ENCODE assay signal across 8 cellular contexts in genomic region chr7:113087278-113087998, GRCh38. TPM values are rescaled to one million over a fixed set of nuclear protein-coding genes. Genes with fewer than 3 reads are reported as not detected.
A peak's percentile ranks its signal among the peaks of the same experiment; 100 is the strongest.
DNase-seq lines count a peak whose midpoint lies in the region; ATAC-seq and TF ChIP-seq lines count a peak whose summit lies in the region.

No MANE protein-coding gene starts in this region.

- intact Hi-C loops in activated naive CD4-positive, alpha-beta T cell treated with anti-CD3 and anti-CD28 coated beads for 36 hours (cut with micrococcal nuclease), result no loop called here
- intact Hi-C loops in PC-9 (cut with micrococcal nuclease; ENCODE audit: unreplicated experiment), result no loop called here

- no peaks in the 10 kb centered on the region for H3K9me2 ChIP-seq in PC-9 (ENCODE audit: insufficient read depth)

- peak overlapping the region; percentile 65; the same call in 1 of the 2 replicates for H3K4me3 ChIP-seq in PC-9

- ATAC-seq in HG02571 (IDR thresholded peaks at IDR 0.05; ENCODE audit: unreplicated experiment) (no peak), GM18505 (IDR thresholded peaks at IDR 0.05; ENCODE audit: unreplicated experiment) (no peak)

- H3K4me2 ChIP-seq in PC-9, result peak overlapping the region; percentile 93

- peaks cover 7% of the 10 kb centered on the region; the same call in 1 of the 2 replicates for H3K27me3 ChIP-seq in PC-9 (ENCODE audit: insufficient read depth, low read depth)

- peak overlapping the region; percentile 91; the same call in 1 of the 2 replicates for H2AFZ ChIP-seq in PC-9

- H3K27ac ChIP-seq in PC-9, result no peak overlapping the region
- H3K27ac ChIP-seq in epithelial cell of prostate, result peak overlapping the region; percentile 82

- H3K36me3 ChIP-seq in PC-9 (ENCODE audit: low read depth), result no peaks in the 10 kb centered on the region

- no peaks in the 10 kb centered on the region for H3K9me3 Mint-ChIP-seq in activated naive CD4-positive, alpha-beta T cell treated with anti-CD3 and anti-CD28 coated beads for 36 hours

- H4K20me1 ChIP-seq in PC-9 (ENCODE audit: insufficient read depth), result no peaks in the 10 kb centered on the region

- H3K27ac Mint-ChIP-seq in activated naive CD4-positive, alpha-beta T cell treated with anti-CD3 and anti-CD28 coated beads for 36 hours, result no peak overlapping the region

- peaks cover 2% of the 10 kb centered on the region for H3K36me3 Mint-ChIP-seq in activated naive CD4-positive, alpha-beta T cell treated with anti-CD3 and anti-CD28 coated beads for 36 hours (ENCODE audit: low read depth)

- H3K27me3 Mint-ChIP-seq in activated naive CD4-positive, alpha-beta T cell treated with anti-CD3 and anti-CD28 coated beads for 36 hours (ENCODE audit: low read depth), result peaks cover 53% of the 10 kb centered on the region

- H3F3A ChIP-seq in PC-9 (ENCODE audit: insufficient read depth, low read depth), result no peaks in the 10 kb centered on the region

- CTCF ChIA-PET in activated naive CD4-positive, alpha-beta T cell treated with anti-CD3 and anti-CD28 coated beads for 36 hours (lab: Charles Lee), result no interaction called here
- CTCF ChIA-PET in PC-9 (lab: Charles Lee), result no interaction called here

- peak overlapping the region; percentile 11 for H3K4me3 Mint-ChIP-seq in activated naive CD4-positive, alpha-beta T cell treated with anti-CD3 and anti-CD28 coated beads for 36 hours

- POLR2A ChIA-PET in PC-9 (lab: Charles Lee; ENCODE audit: unreplicated experiment), result no interaction called here

- no peaks in the 10 kb centered on the region; the same call in 1 of the 2 replicates for H3K4me1 ChIP-seq in PC-9 (replicated peaks; ENCODE audit: insufficient read depth)

- TF ChIP-seq POLR2A in GM18505 (IDR thresholded peaks at IDR 0.05; ENCODE audit: borderline replicate concordance, extremely low read depth, insufficient read depth, insufficient read length), result no peak

- no peak for DNase-seq in activated naive CD4-positive, alpha-beta T cell treated with anti-CD3 and anti-CD28 coated beads for 36 hours
- no peak for DNase-seq in activated naive CD4-positive, alpha-beta T cell (lab: John Stamatoyannopoulos, UW)
- peak in 1 of 2 experiments; percentile 52 for DNase-seq in PC-9
- DNase-seq in epithelial cell of prostate (ENCODE audit: low read depth, low spot score), result peak; percentile 43
- DNase-seq in non-pigmented ciliary epithelial cell (ENCODE audit: low read depth), result peak; percentile 71
- no peak for DNase-seq in SW 1271 (lab: John Stamatoyannopoulos, UW)

- no TSS peak for BruUV-seq in PC-9 (replicated peaks; lab: Mats Ljungman, UMichigan)

- no peaks in the 10 kb centered on the region for H3K79me2 ChIP-seq in PC-9 (ENCODE audit: low read depth)

- H3K9me3 ChIP-seq in PC-9 (ENCODE audit: insufficient read depth, low read depth), result no peaks in the 10 kb centered on the region

- H3K4me1 Mint-ChIP-seq in activated naive CD4-positive, alpha-beta T cell treated with anti-CD3 and anti-CD28 coated beads for 36 hours (ENCODE audit: low read depth), result peaks cover 7% of the 10 kb centered on the region

- TF ChIP-seq CTCF in PC-9 (conservative IDR thresholded peaks at IDR 0.05), result no peak

RNA-seq across cellular contexts. Expression of gene GPR85, which starts 0.8 kb away (rescaled TPM):
- total RNA-seq in activated naive CD4-positive, alpha-beta T cell treated with anti-CD3 and anti-CD28 coated beads for 36 hours, result not detected
- total RNA-seq in PC-9 (2021), result 0.30 and 0.65 TPM in 2 replicates

RNA-seq across cellular contexts. Expression of gene SMIM30, which starts 30.9 kb away (rescaled TPM):
- 10 to 100 TPM; 40.1 to 41.2 TPM for total RNA-seq in activated naive CD4-positive, alpha-beta T cell treated with anti-CD3 and anti-CD28 coated beads for 36 hours
- total RNA-seq in PC-9 (2021), result 32.1 and 46.8 TPM in 2 replicates

Comparison
In these comparisons a context has a peak if more than half of its experiments do, and no peak if none do; other contexts are left out.
1. DNase-seq: peak in epithelial cell of prostate (single experiment) and non-pigmented ciliary epithelial cell (single experiment); none in activated naive CD4-positive, alpha-beta T cell treated with anti-CD3 and anti-CD28 coated beads for 36 hours (single experiment), activated naive CD4-positive, alpha-beta T cell (0 of 4) and SW 1271 (0 of 2).